32 cellular contexts compared by ENCODE assay signal in genomic region chr10:16856092-16856491, GRCh38. TPM values are rescaled to one million over a fixed set of nuclear protein-coding genes. Genes with fewer than 3 reads are reported as not detected.
DNase-seq lines count a peak whose midpoint lies in the region; ATAC-seq, FAIRE-seq and TF ChIP-seq lines count a peak whose summit lies in the region.
"Had no signal": no experiment of that assay in that cellular context is flagged by ENCODE, and none has a peak within 500 bp of the region (broad histone marks: within the 10 kb centered on the region; RNA-seq: fewer than 3 reads in every experiment).

No MANE protein-coding gene starts in this region.

- TF ChIP-seq CTCF in GM23338 (conservative IDR thresholded peaks at IDR 0.05; ENCODE audit: low read depth in 2 of 2) = no peak
- no peak for TF ChIP-seq CTCF in RWPE1 (conservative IDR thresholded peaks at IDR 0.05; ENCODE audit: low read depth)
- no peak for TF ChIP-seq CTCF in bronchial epithelial cell (IDR thresholded peaks at IDR 0.05; ENCODE audit: insufficient read depth, low read length, severe bottlenecking)

- H3K9me2 ChIP-seq in GM23338 (ENCODE audit: insufficient read depth) = no peaks in the 10 kb centered on the region

- H3K27ac Mint-ChIP-seq in GM23338 = no peak overlapping the region
- H3K27ac Mint-ChIP-seq in activated naive CD4-positive, alpha-beta T cell treated with anti-CD3 and anti-CD28 coated beads, Interleukin-2, amount 50 U/mL, for 72 hours = no peak overlapping the region
- H3K27ac Mint-ChIP-seq: activated CD4-positive, alpha-beta T cell treated with anti-CD3 and anti-CD28 coated beads, Interleukin-2, amount 10 ng/mL, durations not matched to agents 24 days and 14 days; activated naive CD8-positive, alpha-beta T cell treated with anti-CD3 and anti-CD28 coated beads for 36 hours; CD4-positive, alpha-beta T cell; dendritic cell treated with granulocyte-macrophage colony-stimulating factor and Interleukin-4, amounts not matched to agents 40 ng/mL and 50 ng/mL, for 4 days; nephron progenitor cell; T-cell had no signal

- no peaks in the 10 kb centered on the region for H3K79me2 ChIP-seq in GM23338 (replicated peaks; ENCODE audit: insufficient read depth)

- H3K27me3 Mint-ChIP-seq in GM23338 (ENCODE audit: insufficient read depth, low read depth, poor library complexity) = peaks cover 2% of the 10 kb centered on the region
- H3K27me3 Mint-ChIP-seq: activated naive CD8-positive, alpha-beta T cell treated with anti-CD3 and anti-CD28 coated beads for 36 hours; CD4-positive, alpha-beta T cell; central memory CD8-positive, alpha-beta T cell; T-cell had no signal

- WGBS in mesodermal cell (ENCODE audit: insufficient coverage in 2 of 2), 2 experiments = 100% methylated on average over 1 of the region's 5 CpGs; no CpG with 5 or more reads in 1 of the 2 experiments

- no peak overlapping the region; the same call in 2 of the 3 replicates for H3K4me3 Mint-ChIP-seq in GM23338
- H3K4me3 Mint-ChIP-seq: activated CD4-positive, alpha-beta T cell treated with anti-CD3 and anti-CD28 coated beads, Interleukin-2, amount 10 ng/mL, durations not matched to agents 24 days and 14 days; activated naive CD8-positive, alpha-beta T cell treated with anti-CD3 and anti-CD28 coated beads for 36 hours; CD4-positive, alpha-beta T cell; central memory CD8-positive, alpha-beta T cell; dendritic cell treated with granulocyte-macrophage colony-stimulating factor and Interleukin-4, amounts not matched to agents 40 ng/mL and 50 ng/mL, for 4 days; nephron progenitor cell; T-cell had no signal

- POLR2A ChIA-PET in RWPE1 (lab: Yijun Ruan, JAX; ENCODE audit: low non-redundant PET) = no interaction called here

- no peaks in the 10 kb centered on the region for H3K9me3 Mint-ChIP-seq in GM23338
- no peaks in the 10 kb centered on the region for H3K9me3 Mint-ChIP-seq in activated naive CD4-positive, alpha-beta T cell treated with anti-CD3 and anti-CD28 coated beads, Interleukin-2, amount 50 U/mL, for 72 hours
- H3K9me3 Mint-ChIP-seq: activated CD4-positive, alpha-beta T cell treated with anti-CD3 and anti-CD28 coated beads, Interleukin-2, amount 10 ng/mL, durations not matched to agents 24 days and 14 days; CD4-positive, alpha-beta T cell; central memory CD8-positive, alpha-beta T cell; dendritic cell treated with granulocyte-macrophage colony-stimulating factor and Interleukin-4, amounts not matched to agents 40 ng/mL and 50 ng/mL, for 4 days; nephron progenitor cell had no signal

- CTCF ChIA-PET in RWPE1 (lab: Yijun Ruan, JAX) = no interaction called here

- no peaks in the 10 kb centered on the region for H3K36me3 Mint-ChIP-seq in GM23338 (ENCODE audit: low read depth)
- H3K36me3 Mint-ChIP-seq in activated naive CD4-positive, alpha-beta T cell treated with anti-CD3 and anti-CD28 coated beads, Interleukin-2, amount 50 U/mL, for 72 hours = no peaks in the 10 kb centered on the region

- peaks cover 17% of the 10 kb centered on the region for H3K4me1 Mint-ChIP-seq in GM23338
- H3K4me1 Mint-ChIP-seq: activated CD4-positive, alpha-beta T cell treated with anti-CD3 and anti-CD28 coated beads, Interleukin-2, amount 10 ng/mL, durations not matched to agents 24 days and 14 days; activated naive CD8-positive, alpha-beta T cell treated with anti-CD3 and anti-CD28 coated beads for 36 hours; central memory CD8-positive, alpha-beta T cell; T-cell had no signal

- H3K4me3 ChIP-seq in GM23338 = no peak overlapping the region
- H3K4me3 ChIP-seq in bronchial epithelial cell (ENCODE audit: low read depth, low read length) = no peak overlapping the region
- H3K4me3 ChIP-seq in mesodermal cell (ENCODE audit: extremely low read depth, insufficient read depth, low read length, poor library complexity, severe bottlenecking) = no peak overlapping the region
- H3K4me3 ChIP-seq: ascending aorta, gastrocnemius medialis, tibial artery, vagina had no signal

- no peak overlapping the region for H2AFZ ChIP-seq in GM23338

- peak overlapping the region; percentile 49; the same call in 1 of the 2 replicates for H3K4me2 ChIP-seq in GM23338

- H3K27me3 ChIP-seq in GM23338 (ENCODE audit: insufficient read depth) (no peaks in the 10 kb centered on the region), bronchial epithelial cell (ENCODE audit: control insufficient read depth, insufficient read depth, low read length) (no peaks in the 10 kb centered on the region)
- H3K27me3 ChIP-seq: ascending aorta, gastrocnemius medialis, tibial artery, vagina had no signal

- H4K20me1 ChIP-seq in GM23338 (replicated peaks; ENCODE audit: insufficient read depth) = no peaks in the 10 kb centered on the region

- no peaks in the 10 kb centered on the region for H3K9me3 ChIP-seq in mesodermal cell (ENCODE audit: control insufficient read depth, low read length)
- H3K9me3 ChIP-seq: ascending aorta, gastrocnemius medialis, tibial artery, vagina had no signal

- H3K4me1 ChIP-seq in GM23338 (ENCODE audit: insufficient read depth) (peaks cover 19% of the 10 kb centered on the region), mesodermal cell (ENCODE audit: control insufficient read depth, insufficient read depth, low read length, poor library complexity, severe bottlenecking) (peaks cover 7% of the 10 kb centered on the region)
- H3K4me1 ChIP-seq: gastrocnemius medialis, vagina had no signal

- DNase-seq in GM23338 (ENCODE audit: low spot score) = no peak
- DNase-seq in RWPE1 (ENCODE audit: low spot score) = peak; percentile 53
- DNase-seq in bronchial epithelial cell (ENCODE audit: low read depth) = peak; percentile 39
- no peak for DNase-seq in activated naive CD4-positive, alpha-beta T cell treated with anti-CD3 and anti-CD28 coated beads, Interleukin-2, amount 50 U/mL, for 72 hours (ENCODE audit: low spot score in 2 of 2)
- no peak for DNase-seq in DMS 273 (lab: John Stamatoyannopoulos, UW; ENCODE audit: unreplicated experiment)
- DNase-seq: activated CD4-positive, alpha-beta T cell treated with anti-CD3 and anti-CD28 coated beads, Interleukin-2, amount 10 ng/mL, durations not matched to agents 24 days and 14 days; activated effector memory CD4-positive, alpha-beta T cell treated with Interleukin-2 at 50 U/mL for 16 hours; activated naive CD8-positive, alpha-beta T cell treated with anti-CD3 and anti-CD28 coated beads for 36 hours; activated T-cell treated with anti-CD3 and anti-CD28 coated beads, Interleukin-2, amount 50 U/mL, for 1 hour; CD4-positive, alpha-beta T cell; gastrocnemius medialis; GOT3; Kasumi-1; NCI-H1694; NCI-H446; NCI-H774; nephron progenitor cell; posterior cingulate gyrus; stimulated activated CD4-positive, alpha-beta T cell treated with anti-CD3 and anti-CD28 coated beads, Interleukin-4, amount 100 ng/mL, for 1 hour; T-cell; tibial artery had no signal

- no peaks in the 10 kb centered on the region for H3F3A ChIP-seq in GM23338 (replicated peaks; ENCODE audit: low read depth)

- no peak for ATAC-seq in GM23338
- ATAC-seq in HG03520 (IDR thresholded peaks at IDR 0.05; ENCODE audit: unreplicated experiment) = no peak
- no peak for ATAC-seq in activated naive CD4-positive, alpha-beta T cell treated with anti-CD3 and anti-CD28 coated beads, Interleukin-2, amount 50 U/mL, for 72 hours
- no peak for ATAC-seq in HG02938 (IDR thresholded peaks at IDR 0.05; ENCODE audit: unreplicated experiment)
- ATAC-seq: gastrocnemius medialis, sciatic nerve, T-cell had no signal

- FAIRE-seq in bronchial epithelial cell (lab: Jason Lieb, UNC) = no peak
- FAIRE-seq: GM18507, GM19239, RCC 7860 had no signal

- H3K27ac ChIP-seq in GM23338 (ENCODE audit: low read depth) (no peak overlapping the region), RWPE1 (no peak overlapping the region), mesodermal cell (ENCODE audit: low read depth, low read length, severe bottlenecking) (peak overlapping the region; percentile 31)
- H3K27ac ChIP-seq: ascending aorta, gastrocnemius medialis, tibial artery, vagina had no signal

- no peaks in the 10 kb centered on the region for H3K36me3 ChIP-seq in GM23338 (ENCODE audit: insufficient read depth)
- no peaks in the 10 kb centered on the region for H3K36me3 ChIP-seq in bronchial epithelial cell (ENCODE audit: control insufficient read depth, insufficient read depth, low read length)
- no peaks in the 10 kb centered on the region for H3K36me3 ChIP-seq in mesodermal cell (ENCODE audit: control insufficient read depth, insufficient read depth, low read length)
- H3K36me3 ChIP-seq: ascending aorta, gastrocnemius medialis, tibial artery, vagina had no signal

TF ChIP-seq in GM23338, 12 proteins besides CTCF, POLR2A, EP300 and RAD21 (continues in another document):
- TF ChIP-seq EZH2phosphoT487 (IDR thresholded peaks at IDR 0.05; ENCODE audit: unreplicated experiment) = no peak
- no peak for TF ChIP-seq CREB1 (CRISPR knock-in tag; IDR thresholded peaks at IDR 0.05; ENCODE audit: low read depth)
- no peak for TF ChIP-seq EZH2 (IDR thresholded peaks at IDR 0.05; ENCODE audit: low read depth, unreplicated experiment)

RNA-seq across cellular contexts. Expression of gene RSU1, which starts 38.9 kb away (rescaled TPM):
- 62.7 and 67.5 TPM in 2 replicates for total RNA-seq in GM23338 (2014; rRNA removed; shearing (Covaris generic))
- 81.3 and 96.2 TPM in 2 replicates for polyA plus RNA-seq in GM23338 (2016; fragmentation: Nextera tagmentation; extraction: Ambion mirVana)
- 25.0 and 30.0 TPM in 2 replicates for total RNA-seq in bronchial epithelial cell
- 70.2 TPM for polyA plus RNA-seq in mesodermal cell (2013, experiment 1 of 2)
- 64.3 TPM for polyA plus RNA-seq in mesodermal cell (2013, experiment 2 of 2)
- total RNA-seq in activated naive CD4-positive, alpha-beta T cell treated with anti-CD3 and anti-CD28 coated beads, Interleukin-2, amount 50 U/mL, for 72 hours = 10 to 100 TPM; 50.9 to 52.0 TPM

Comparison
In these comparisons a context has a peak if more than half of its experiments do, and no peak if none do; other contexts are left out.
1. DNase-seq: peak in RWPE1 (single experiment) and bronchial epithelial cell (single experiment); none in GM23338 (single experiment), activated naive CD4-positive, alpha-beta T cell treated with anti-CD3 and anti-CD28 coated beads, Interleukin-2, amount 50 U/mL, for 72 hours (0 of 2) and DMS 273 (single experiment).